ENCODE assay signal across 1 cellular context in genomic region chr19:38320969-38321339, GRCh38.
TF ChIP-seq lines count a peak whose summit lies in the region.

No MANE protein-coding gene starts in this region.

TF ChIP-seq in IMR-90, 13 proteins besides CTCF, POLR2A, EP300 and RAD21:
- TF ChIP-seq FOS (IDR thresholded peaks at IDR 0.05; ENCODE audit: low read depth, low read length) (no peak), RFX5 (IDR thresholded peaks at IDR 0.05; ENCODE audit: low read depth, low read length) (no peak), RCOR1 (IDR thresholded peaks at IDR 0.05; ENCODE audit: insufficient replicate concordance, low read length) (no peak), USF2 (IDR thresholded peaks at IDR 0.05; ENCODE audit: low read depth, low read length) (no peak), MAZ (IDR thresholded peaks at IDR 0.05; ENCODE audit: borderline replicate concordance, low read depth, low read length) (no peak), MAFK (IDR thresholded peaks at IDR 0.05; ENCODE audit: low read depth, low read length) (no peak), ELK1 (IDR thresholded peaks at IDR 0.05; ENCODE audit: borderline replicate concordance, low read depth, low read length) (no peak), SMC3 (IDR thresholded peaks at IDR 0.05; ENCODE audit: low read depth, low read length) (no peak), CEBPB (IDR thresholded peaks at IDR 0.05; ENCODE audit: low read depth, low read length) (no peak), MXI1 (IDR thresholded peaks at IDR 0.05; ENCODE audit: borderline replicate concordance, low read depth, low read length) (no peak), NFE2L2 (IDR thresholded peaks at IDR 0.05; ENCODE audit: low read depth, low read length) (no peak)
